ENCODE assay signal across 23 cellular contexts in genomic region chr13:104625196-104625595, GRCh38.
"Had no signal": no experiment of that assay in that cellular context is flagged by ENCODE, and none has a peak within 500 bp of the region (broad histone marks: within the 10 kb centered on the region; RNA-seq: fewer than 3 reads in every experiment).

No MANE protein-coding gene starts in this region.

- H3K4me2 ChIP-seq: hepatocyte had no signal

- H3K27ac ChIP-seq: esophagus squamous epithelium, gastroesophageal sphincter, hepatocyte, right atrium auricular region, sigmoid colon, skin epidermis, suprapubic skin, thyroid gland, uterus had no signal

- H3K4me3 ChIP-seq: esophagus squamous epithelium, gastroesophageal sphincter, hepatocyte, lung, right atrium auricular region, sigmoid colon, skin epidermis, suprapubic skin, thyroid gland, uterus had no signal

- H3K9me3 ChIP-seq: esophagus squamous epithelium, gastroesophageal sphincter, right atrium auricular region, sigmoid colon, suprapubic skin, thyroid gland, uterus had no signal

- H3K9me3 Mint-ChIP-seq: dendritic cell treated with granulocyte-macrophage colony-stimulating factor and Interleukin-4, amounts not matched to agents 40 ng/mL and 50 ng/mL, for 4 days; nephron; type B pancreatic cell had no signal

- H3K27me3 ChIP-seq: esophagus squamous epithelium, gastroesophageal sphincter, hepatocyte, right atrium auricular region, sigmoid colon, suprapubic skin, thyroid gland, uterus had no signal

- H3K4me1 ChIP-seq: esophagus squamous epithelium, gastroesophageal sphincter, right atrium auricular region, sigmoid colon, suprapubic skin, thyroid gland, uterus had no signal

- H3K36me3 Mint-ChIP-seq: naive B cell, type B pancreatic cell had no signal

- H3K27me3 Mint-ChIP-seq: dendritic cell treated with granulocyte-macrophage colony-stimulating factor and Interleukin-4, amounts not matched to agents 40 ng/mL and 50 ng/mL, for 4 days; effector memory CD8-positive, alpha-beta T cell; naive B cell; type B pancreatic cell had no signal

- DNase-seq: effector memory CD8-positive, alpha-beta T cell; esophagus squamous epithelium; foreskin fibroblast; kidney; left colon; left ventricle myocardium superior; mesenchymal stem cell; naive B cell; sigmoid colon; stimulated activated CD4-positive, alpha-beta T cell treated with anti-CD3 and anti-CD28 coated beads, Interleukin-2, amount 100 ng/mL, for 24 hours; stimulated activated CD4-positive, alpha-beta T cell treated with anti-CD3 and anti-CD28 coated beads, Interleukin-4, amount 100 ng/mL, for 4 hours; stimulated activated naive CD8-positive, alpha-beta T cell treated with anti-CD3 and anti-CD28 coated beads, Interleukin-15, Interleukin-2, amounts not matched to agents 100 U/mL and 50 U/mL, for 24 hours; thyroid gland; uterus had no signal

- H3K4me3 Mint-ChIP-seq: dendritic cell treated with granulocyte-macrophage colony-stimulating factor and Interleukin-4, amounts not matched to agents 40 ng/mL and 50 ng/mL, for 4 days; effector memory CD8-positive, alpha-beta T cell; naive B cell; nephron; type B pancreatic cell had no signal

- H3K4me1 Mint-ChIP-seq: naive B cell, nephron had no signal

- H2AFZ ChIP-seq: hepatocyte had no signal

- H3K36me3 ChIP-seq: esophagus squamous epithelium, gastroesophageal sphincter, right atrium auricular region, sigmoid colon, suprapubic skin, thyroid gland, uterus had no signal

- ATAC-seq: effector memory CD8-positive, alpha-beta T cell; gastroesophageal sphincter; left colon; left ventricle myocardium superior; stimulated activated naive CD8-positive, alpha-beta T cell treated with anti-CD3 and anti-CD28 coated beads, Interleukin-15, Interleukin-2, amounts not matched to agents 100 U/mL and 50 U/mL, for 24 hours had no signal

- H3K27ac Mint-ChIP-seq: dendritic cell treated with granulocyte-macrophage colony-stimulating factor and Interleukin-4, amounts not matched to agents 40 ng/mL and 50 ng/mL, for 4 days; effector memory CD8-positive, alpha-beta T cell; naive B cell; nephron; type B pancreatic cell had no signal
